In genomic region chr20:38563802-38564431, GRCh38 we compare ENCODE assay signal across 1 cellular context.
TF ChIP-seq lines count a peak whose summit lies in the region.

No MANE protein-coding gene starts in this region.

TF ChIP-seq in K562, 482 proteins besides CTCF, POLR2A, EP300 and RAD21 (continued from another document and continues in another):
- peak; percentile 98 for TF ChIP-seq ZBTB40 (IDR thresholded peaks at IDR 0.05)
- peak; percentile 98 for TF ChIP-seq ZBTB40 (CRISPR knock-in tag; IDR thresholded peaks at IDR 0.05)
- TF ChIP-seq MTA2 (IDR thresholded peaks at IDR 0.05; ENCODE audit: low read depth) = peak; percentile 89
- 0 out of 2 replicates have a peak, but pooled peaks have one; percentile 35 for TF ChIP-seq MXI1 (IDR thresholded peaks at IDR 0.05; ENCODE audit: low read depth, low read length)
- no peak for TF ChIP-seq ZFP30 (CRISPR knock-in tag; IDR thresholded peaks at IDR 0.05; ENCODE audit: borderline replicate concordance)
- no peak for TF ChIP-seq IFI16 (CRISPR knock-in tag; IDR thresholded peaks at IDR 0.05)
- TF ChIP-seq DMBX1 (CRISPR knock-in tag; IDR thresholded peaks at IDR 0.05; ENCODE audit: borderline replicate concordance) = peak; percentile 84
- TF ChIP-seq ZNF197 (CRISPR knock-in tag; IDR thresholded peaks at IDR 0.05; ENCODE audit: low read depth) = no peak
- TF ChIP-seq NCOA1 (IDR thresholded peaks at IDR 0.05; ENCODE audit: low read depth) = peak; percentile 55; the same call in 1 of the 2 replicates
- TF ChIP-seq LEF1 (IDR thresholded peaks at IDR 0.05) = 0 out of 2 replicates have a peak, but pooled peaks have one; percentile 44
- TF ChIP-seq ZBTB11 (CRISPR knock-in tag; IDR thresholded peaks at IDR 0.05) = peak in 1 of 3 experiments; percentile 64; a peak in 1 of 6 replicates
- peak; percentile 75; the same call in 1 of the 2 replicates for TF ChIP-seq HLTF (IDR thresholded peaks at IDR 0.05)
- 0 out of 2 replicates have a peak, but pooled peaks have one; percentile 84 for TF ChIP-seq ZNF589 (CRISPR knock-in tag; IDR thresholded peaks at IDR 0.05; ENCODE audit: low read depth)
- TF ChIP-seq ZKSCAN1 (IDR thresholded peaks at IDR 0.05; ENCODE audit: low read depth, low read length) = 0 out of 2 replicates have a peak, but pooled peaks have one; percentile 10
- TF ChIP-seq ETV5 (CRISPR knock-in tag; IDR thresholded peaks at IDR 0.05; ENCODE audit: low read depth) = peak; percentile 80
- TF ChIP-seq ZNF584 (CRISPR knock-in tag; IDR thresholded peaks at IDR 0.05; ENCODE audit: low read depth) = 0 out of 2 replicates have a peak, but pooled peaks have one; percentile 45
- TF ChIP-seq ARNT (IDR thresholded peaks at IDR 0.05) = peak; percentile 65 to 80; a peak in 3 of 4 replicates
- no peak for TF ChIP-seq HDAC6 (IDR thresholded peaks at IDR 0.05; ENCODE audit: low read depth, low read length)
- TF ChIP-seq CTBP1 (IDR thresholded peaks at IDR 0.05; ENCODE audit: borderline replicate concordance) = peak; percentile 64
- no peak for TF ChIP-seq DLX4 (CRISPR knock-in tag; IDR thresholded peaks at IDR 0.05)
- TF ChIP-seq YY1 (IDR thresholded peaks at IDR 0.05; ENCODE audit: borderline replicate concordance in 1 of 3, control insufficient read depth in 1 of 3, extremely low read depth in 1 of 3, insufficient read depth in 3 of 3, insufficient read length in 1 of 3, insufficient replicate concordance in 2 of 3, low read depth in 1 of 3, low read length in 2 of 3) = no peak
- TF ChIP-seq ZNF449 (CRISPR knock-in tag; IDR thresholded peaks at IDR 0.05) = no peak
- TF ChIP-seq RBFOX2 (IDR thresholded peaks at IDR 0.05; ENCODE audit: low read depth, low read length) = no peak
- no peak for TF ChIP-seq ZFX (CRISPR knock-in tag; IDR thresholded peaks at IDR 0.05)
- TF ChIP-seq DPF2 (IDR thresholded peaks at IDR 0.05) = peak; percentile 91
- no peak for TF ChIP-seq SNRNP70 (optimal IDR thresholded peaks at IDR 0.05; ENCODE audit: low read depth, low read length)
- TF ChIP-seq ZMIZ1 (IDR thresholded peaks at IDR 0.05; ENCODE audit: low read depth in 2 of 2, low read length in 2 of 2) = peak in 1 of 2 experiments; percentile 83; a peak in 1 of 4 replicates
- TF ChIP-seq ZNF395 (CRISPR knock-in tag; IDR thresholded peaks at IDR 0.05) = peak; percentile 84; the same call in 1 of the 2 replicates
- TF ChIP-seq TCF7 (IDR thresholded peaks at IDR 0.05; ENCODE audit: borderline replicate concordance) = no peak
- peak; percentile 68 for TF ChIP-seq HDAC3 (IDR thresholded peaks at IDR 0.05; ENCODE audit: borderline replicate concordance, partially characterized antibody)
- peak; percentile 83; the same call in 1 of the 2 replicates for TF ChIP-seq FOXM1 (IDR thresholded peaks at IDR 0.05; ENCODE audit: low read depth)
- no peak for TF ChIP-seq FOXM1 (CRISPR knock-in tag; IDR thresholded peaks at IDR 0.05; ENCODE audit: low read depth)
- TF ChIP-seq ZNF133 (CRISPR knock-in tag; IDR thresholded peaks at IDR 0.05) = no peak
- TF ChIP-seq TAL1 (IDR thresholded peaks at IDR 0.05) = peak; percentile 94
- TF ChIP-seq SAFB (IDR thresholded peaks at IDR 0.05; ENCODE audit: borderline replicate concordance, low read depth, low read length) = no peak
- peak; percentile 97 for TF ChIP-seq TCF3 (CRISPR knock-in tag; IDR thresholded peaks at IDR 0.05)
- peak; percentile 82; the same call in 1 of the 2 replicates for TF ChIP-seq CC2D1A (IDR thresholded peaks at IDR 0.05)
- peak; percentile 48; the same call in 1 of the 2 replicates for TF ChIP-seq CXXC5 (CRISPR knock-in tag; IDR thresholded peaks at IDR 0.05)
- peak; percentile 45 for TF ChIP-seq HMGN3 (IDR thresholded peaks at IDR 0.05; ENCODE audit: borderline replicate concordance, extremely low read depth, insufficient read length, low read depth, low read length)
- TF ChIP-seq MBD2 (IDR thresholded peaks at IDR 0.05; ENCODE audit: borderline replicate concordance, low read depth) = 0 out of 2 replicates have a peak, but pooled peaks have one; percentile 30
- TF ChIP-seq STAT5A (IDR thresholded peaks at IDR 0.05; ENCODE audit: borderline replicate concordance, low read length) = peak; percentile 92
- TF ChIP-seq ATF1 (CRISPR knock-in tag; IDR thresholded peaks at IDR 0.05) = no peak
- TF ChIP-seq ATF1 (tag; IDR thresholded peaks at IDR 0.05) = no peak
- no peak for TF ChIP-seq ID3 (CRISPR knock-in tag; IDR thresholded peaks at IDR 0.05)
- TF ChIP-seq ID3 (tag; IDR thresholded peaks at IDR 0.05) = peak; percentile 40; the same call in 1 of the 2 replicates
- TF ChIP-seq EP400 (IDR thresholded peaks at IDR 0.05) = no peak
